1 cellular context compared by ENCODE assay signal in genomic region chr7:100804681-100805431, GRCh38.
TF ChIP-seq lines count a peak whose summit lies in the region.

No MANE protein-coding gene starts in this region.

TF ChIP-seq in GM23338, 12 proteins besides CTCF, POLR2A, EP300 and RAD21:
- no peak for TF ChIP-seq CREB1 (CRISPR knock-in tag; IDR thresholded peaks at IDR 0.05; ENCODE audit: low read depth)
- TF ChIP-seq EZH2 (IDR thresholded peaks at IDR 0.05; ENCODE audit: low read depth, unreplicated experiment) = no peak
- TF ChIP-seq POLR2AphosphoS5 (IDR thresholded peaks at IDR 0.05; ENCODE audit: low read depth) = no peak
- no peak for TF ChIP-seq ETS1 (IDR thresholded peaks at IDR 0.05)
- TF ChIP-seq NANOG (IDR thresholded peaks at IDR 0.05; ENCODE audit: borderline replicate concordance) = no peak
- no peak for TF ChIP-seq REST (IDR thresholded peaks at IDR 0.05; ENCODE audit: unreplicated experiment)
- TF ChIP-seq EZH2phosphoT487 (IDR thresholded peaks at IDR 0.05; ENCODE audit: unreplicated experiment) = no peak
- TF ChIP-seq STAT1 (IDR thresholded peaks at IDR 0.05; ENCODE audit: unreplicated experiment) = no peak
- no peak for TF ChIP-seq ZNF114 (CRISPR knock-in tag; IDR thresholded peaks at IDR 0.05)
- TF ChIP-seq ZNF462 (CRISPR knock-in tag; IDR thresholded peaks at IDR 0.05) = no peak
- TF ChIP-seq JUNB (IDR thresholded peaks at IDR 0.05; ENCODE audit: unreplicated experiment) = no peak
